7 cellular contexts compared by ENCODE assay signal in genomic region chrX:19755602-19756232, GRCh38.
DNase-seq lines count a peak whose midpoint lies in the region; ATAC-seq and TF ChIP-seq lines count a peak whose summit lies in the region.
"Not testable (repeated sequence)": the region's sequence is repeated elsewhere in the genome, so short reads cannot be mapped to it uniquely, and the experiment has no call there.

No MANE protein-coding gene starts in this region.

- not testable (repeated sequence) for H3K9me3 Mint-ChIP-seq in Calu3 (ENCODE audit: low read depth, unreplicated experiment); IgD-negative memory B cell; T-cell; activated CD8-positive, alpha-beta T cell treated with anti-CD3 and anti-CD28 coated beads, Interleukin-2, amount 10 ng/mL, durations not matched to agents 7 days and 5 days (ENCODE audit: insufficient read depth); activated naive CD8-positive, alpha-beta T cell (ENCODE audit: low read depth); immature natural killer cell; neural crest cell

- not testable (repeated sequence) for BruUV-seq in Calu3 (replicated peaks; lab: Mats Ljungman, UMichigan)

- TF ChIP-seq CTCF in Calu3 (IDR thresholded peaks at IDR 0.05; ENCODE audit: unreplicated experiment); neural crest cell (conservative IDR thresholded peaks at IDR 0.05): not testable (repeated sequence)

- H3K27ac Mint-ChIP-seq in Calu3 (ENCODE audit: unreplicated experiment) (peak overlapping the region; percentile 91), IgD-negative memory B cell (peak overlapping the region; percentile 78 to 91 (median 91)), T-cell (peak overlapping the region; percentile 79 to 90), immature natural killer cell (peak overlapping the region in 4 of 6 donors; percentile 28 to 79 (median 45)), neural crest cell (ENCODE audit: unreplicated experiment) (peak overlapping the region; percentile 76)
- peak overlapping the region; percentile 50 for H3K27ac Mint-ChIP-seq in activated CD8-positive, alpha-beta T cell treated with anti-CD3 and anti-CD28 coated beads, Interleukin-2, amount 10 ng/mL, durations not matched to agents 7 days and 5 days
- H3K27ac Mint-ChIP-seq in activated naive CD8-positive, alpha-beta T cell, result peak overlapping the region; percentile 76

- intact Hi-C loops in Calu3 (cut with micrococcal nuclease; ENCODE audit: unreplicated experiment), result loop anchor here (5.0 kb wide), 3 partner anchors 83 to 132 kb away; partner anchors contain the start of gene SH3KBP1

- H3K36me3 Mint-ChIP-seq in Calu3 (ENCODE audit: insufficient read depth, unreplicated experiment) (peaks cover 22% of the 10 kb centered on the region), T-cell (peaks cover 22% of the 10 kb centered on the region)
- H3K36me3 Mint-ChIP-seq in IgD-negative memory B cell; activated naive CD8-positive, alpha-beta T cell; immature natural killer cell; neural crest cell (ENCODE audit: low read depth): not testable (repeated sequence)
- H3K36me3 Mint-ChIP-seq in activated CD8-positive, alpha-beta T cell treated with anti-CD3 and anti-CD28 coated beads, Interleukin-2, amount 10 ng/mL, durations not matched to agents 7 days and 5 days (ENCODE audit: low read depth), result peaks cover 26% of the 10 kb centered on the region

- DNase-seq in Calu3, result peak; percentile 45
- not testable (repeated sequence) for DNase-seq in T-cell; activated CD8-positive, alpha-beta T cell treated with anti-CD3 and anti-CD28 coated beads, Interleukin-2, amount 10 ng/mL, durations not matched to agents 7 days and 5 days; immature natural killer cell; neural crest cell (ENCODE audit: low read depth, low spot score)

- peaks cover 28% of the 10 kb centered on the region for H3K4me1 Mint-ChIP-seq in Calu3 (ENCODE audit: low read depth, unreplicated experiment)
- peaks cover 30 to 46% (median 45%) of the 10 kb centered on the region in 3 donors for H3K4me1 Mint-ChIP-seq in IgD-negative memory B cell
- peaks cover 69 to 88% (median 83%) of the 10 kb centered on the region in 3 donors for H3K4me1 Mint-ChIP-seq in T-cell
- H3K4me1 Mint-ChIP-seq in activated CD8-positive, alpha-beta T cell treated with anti-CD3 and anti-CD28 coated beads, Interleukin-2, amount 10 ng/mL, durations not matched to agents 7 days and 5 days (ENCODE audit: low read depth), result peaks cover 62% of the 10 kb centered on the region
- H3K4me1 Mint-ChIP-seq in activated naive CD8-positive, alpha-beta T cell (ENCODE audit: low read depth), result peaks cover 74% of the 10 kb centered on the region
- H3K4me1 Mint-ChIP-seq in immature natural killer cell, result peaks cover 68 to 89% of the 10 kb centered on the region in 2 donors
- peaks cover 22% of the 10 kb centered on the region for H3K4me1 Mint-ChIP-seq in neural crest cell

- CTCF ChIA-PET in Calu3 (lab: Charles Lee); activated CD8-positive, alpha-beta T cell treated with anti-CD3 and anti-CD28 coated beads, Interleukin-2, amount 10 ng/mL, durations not matched to agents 7 days and 5 days (lab: Charles Lee): not testable (repeated sequence)
- CTCF ChIA-PET in T-cell (lab: Charles Lee), result interaction anchor here (0.7 kb wide), 2 partner anchors 10 to 26 kb away, joined by 3 read pairs; no protein-coding TSS in a partner anchor

- POLR2A ChIA-PET in T-cell (lab: Charles Lee); activated CD8-positive, alpha-beta T cell treated with anti-CD3 and anti-CD28 coated beads, Interleukin-2, amount 10 ng/mL, durations not matched to agents 7 days and 5 days (lab: Charles Lee): not testable (repeated sequence)

- ATAC-seq in T-cell (replicated peaks in 1 of 4); activated CD8-positive, alpha-beta T cell treated with anti-CD3 and anti-CD28 coated beads, Interleukin-2, amount 10 ng/mL, durations not matched to agents 7 days and 5 days: not testable (repeated sequence)

- H3K27me3 Mint-ChIP-seq in Calu3 (ENCODE audit: unreplicated experiment); IgD-negative memory B cell; T-cell; activated CD8-positive, alpha-beta T cell treated with anti-CD3 and anti-CD28 coated beads, Interleukin-2, amount 10 ng/mL, durations not matched to agents 7 days and 5 days (ENCODE audit: low read depth); activated naive CD8-positive, alpha-beta T cell; immature natural killer cell (ENCODE audit: low read depth in 3 of 3); neural crest cell (ENCODE audit: low read depth): not testable (repeated sequence)

- H3K4me3 Mint-ChIP-seq in Calu3 (ENCODE audit: low read depth, unreplicated experiment) (peak overlapping the region; percentile 59), IgD-negative memory B cell (peak overlapping the region in 3 of 4 donors; percentile 39 to 90 (median 59)), T-cell (peak overlapping the region in 2 of 3 donors; percentile 17 to 64)
- H3K4me3 Mint-ChIP-seq in activated CD8-positive, alpha-beta T cell treated with anti-CD3 and anti-CD28 coated beads, Interleukin-2, amount 10 ng/mL, durations not matched to agents 7 days and 5 days; immature natural killer cell; neural crest cell: not testable (repeated sequence)
- peak overlapping the region; percentile 3 for H3K4me3 Mint-ChIP-seq in activated naive CD8-positive, alpha-beta T cell
